In the genomic region with DNA sequence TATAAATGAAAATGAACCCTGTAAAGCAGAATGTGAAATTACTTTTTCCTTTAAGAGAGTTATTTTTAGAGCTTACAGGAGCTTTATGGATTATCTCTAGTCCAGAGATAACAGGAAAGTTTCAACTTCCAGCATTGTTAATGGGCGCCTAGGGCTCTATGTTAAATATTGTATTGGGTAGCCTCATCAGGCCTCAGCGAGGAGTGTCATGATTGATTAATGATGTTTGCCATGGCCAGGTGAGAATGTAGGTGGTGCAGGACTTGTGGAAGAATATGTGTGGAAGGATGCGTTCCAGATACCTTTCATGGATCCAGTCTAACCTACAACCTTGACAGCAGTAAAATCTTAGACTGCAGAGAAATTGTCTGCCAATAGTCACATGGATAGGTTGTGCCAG, we compare ENCODE assay signal across 29 cellular contexts. TPM values are rescaled to one million over a fixed set of nuclear protein-coding genes. Genes with fewer than 3 reads are reported as not detected.
DNase-seq lines count a peak whose midpoint lies in the region; ATAC-seq and TF ChIP-seq lines count a peak whose summit lies in the region.
"Had no signal": no experiment of that assay in that cellular context is flagged by ENCODE, and none has a peak within 500 bp of the region (broad histone marks: within the 10 kb centered on the region; RNA-seq: fewer than 3 reads in every experiment).

No MANE protein-coding gene starts in this region.

- DNase-seq in breast epithelium (ENCODE audit: low spot score in 2 of 2) (no peak), MCF 10A (ENCODE audit: unreplicated experiment) (no peak), adipocyte (ENCODE audit: low read depth) (no peak), osteoblast (ENCODE audit: insufficient read length, low spot score, missing footprints) (no peak), tibial artery (no peak), sciatic nerve (ENCODE audit: low spot score) (no peak), NCI-H2107 (lab: John Stamatoyannopoulos, UW) (no peak)
- DNase-seq: activated B cell treated with CpG ODN at 0.5 μM for 24 hours; activated CD4-positive, alpha-beta T cell treated with anti-CD3 and anti-CD28 coated beads, Interleukin-2, amount 50 U/mL, for 4 hours; activated naive CD4-positive, alpha-beta T cell treated with anti-CD3 and anti-CD28 coated beads, Interleukin-2, amount 10 ng/mL, durations not matched to agents 7 days and 5 days; amygdala; CD8-positive, alpha-beta memory T cell; GDM1; H7; Kasumi-1; kidney glomerular epithelial cell; NCI-H1930; NCI-H226; SHP77 treated with DMSO at 0.1 percent for 48 hours; stimulated activated CD4-positive, alpha-beta T cell treated with anti-CD3 and anti-CD28 coated beads, Interleukin-12 subunit alpha, Interleukin-12 subunit beta, amount 100 ng/mL, for 4 hours; stimulated activated CD4-positive, alpha-beta T cell treated with anti-CD3 and anti-CD28 coated beads, Interleukin-4, amount 100 ng/mL, for 4 hours; stimulated activated naive CD4-positive, alpha-beta T cell treated with Interleukin-2 at 50 U/mL for 16 hours; SW 1271; T1000 had no signal

- H3K9me3 Mint-ChIP-seq in MCF 10A (ENCODE audit: unreplicated experiment): no peaks in the 10 kb centered on the region
- H3K9me3 Mint-ChIP-seq: activated B cell treated with CpG ODN at 0.5 μM for 24 hours; dendritic cell treated with granulocyte-macrophage colony-stimulating factor and Interleukin-4, amounts not matched to agents 40 ng/mL and 50 ng/mL, for 4 days had no signal

- H3K79me2 ChIP-seq in osteoblast (ENCODE audit: insufficient read depth, low read length): no peaks in the 10 kb centered on the region

- no peak overlapping the region for H3K4me2 ChIP-seq in osteoblast (ENCODE audit: insufficient read depth, low read length)

- peaks cover 14% of the 10 kb centered on the region for H3K4me1 Mint-ChIP-seq in MCF 10A (ENCODE audit: insufficient read depth, unreplicated experiment)
- H3K4me1 Mint-ChIP-seq: activated B cell treated with CpG ODN at 0.5 μM for 24 hours; activated naive CD4-positive, alpha-beta T cell treated with anti-CD3 and anti-CD28 coated beads, Interleukin-2, amount 10 ng/mL, durations not matched to agents 7 days and 5 days; B cell; CD8-positive, alpha-beta memory T cell had no signal

- H3K4me3 Mint-ChIP-seq in MCF 10A (ENCODE audit: unreplicated experiment): no peak overlapping the region
- H3K4me3 Mint-ChIP-seq: activated B cell treated with CpG ODN at 0.5 μM for 24 hours; activated naive CD4-positive, alpha-beta T cell treated with anti-CD3 and anti-CD28 coated beads, Interleukin-2, amount 10 ng/mL, durations not matched to agents 7 days and 5 days; activated T-helper 1 cell treated with anti-CD3 and anti-CD28 coated beads, Interleukin-12 subunit alpha, Interleukin-12 subunit beta, Interleukin-2, Interleukin-4 antibody, amounts not matched to agents 30 ng/mL and 10 ng/mL and 1 ng/mL, durations not matched to agents 14 hours and 24 hours and 36 hours; B cell; CD8-positive, alpha-beta memory T cell; dendritic cell treated with granulocyte-macrophage colony-stimulating factor and Interleukin-4, amounts not matched to agents 40 ng/mL and 50 ng/mL, for 4 days had no signal

- no peaks in the 10 kb centered on the region for H3K27me3 Mint-ChIP-seq in MCF 10A (ENCODE audit: insufficient read depth, unreplicated experiment)
- H3K27me3 Mint-ChIP-seq: activated naive CD4-positive, alpha-beta T cell treated with anti-CD3 and anti-CD28 coated beads, Interleukin-2, amount 10 ng/mL, durations not matched to agents 7 days and 5 days; B cell; dendritic cell treated with granulocyte-macrophage colony-stimulating factor and Interleukin-4, amounts not matched to agents 40 ng/mL and 50 ng/mL, for 4 days had no signal

- no peak for TF ChIP-seq CTCF in breast epithelium (IDR thresholded peaks at IDR 0.05)
- TF ChIP-seq CTCF in MCF 10A (IDR thresholded peaks at IDR 0.05; ENCODE audit: unreplicated experiment): no peak
- TF ChIP-seq CTCF in osteoblast (IDR thresholded peaks at IDR 0.05; ENCODE audit: extremely low read depth, low read depth, low read length): no peak
- no peak for TF ChIP-seq CTCF in tibial artery (IDR thresholded peaks at IDR 0.05)

- CTCF ChIA-PET in MCF 10A (lab: Yijun Ruan, JAX): interaction anchor here (1.4 to 2.0 kb wide), 2 partner anchors 11 to 13 kb away, joined by 8 to 10 read pairs; no protein-coding TSS in a partner anchor

- H3K27ac Mint-ChIP-seq in MCF 10A (ENCODE audit: low read depth, unreplicated experiment): no peak overlapping the region
- H3K27ac Mint-ChIP-seq: activated B cell treated with CpG ODN at 0.5 μM for 24 hours; activated naive CD4-positive, alpha-beta T cell treated with anti-CD3 and anti-CD28 coated beads, Interleukin-2, amount 10 ng/mL, durations not matched to agents 7 days and 5 days; activated T-helper 1 cell treated with anti-CD3 and anti-CD28 coated beads, Interleukin-12 subunit alpha, Interleukin-12 subunit beta, Interleukin-2, Interleukin-4 antibody, amounts not matched to agents 30 ng/mL and 10 ng/mL and 1 ng/mL, durations not matched to agents 14 hours and 24 hours and 36 hours; B cell; CD8-positive, alpha-beta memory T cell; dendritic cell treated with granulocyte-macrophage colony-stimulating factor and Interleukin-4, amounts not matched to agents 40 ng/mL and 50 ng/mL, for 4 days had no signal

- TF ChIP-seq POLR2A in breast epithelium (IDR thresholded peaks at IDR 0.05): no peak

- no TSS peak for BruUV-seq in MCF 10A (replicated peaks; lab: Mats Ljungman, UMichigan)

- H2AFZ ChIP-seq in osteoblast (ENCODE audit: low read length): no peak overlapping the region

- H3K4me3 ChIP-seq in breast epithelium (no peak overlapping the region), adipocyte (ENCODE audit: low read length) (peak overlapping the region; percentile 48), osteoblast (ENCODE audit: insufficient read depth, low read length) (no peak overlapping the region), tibial artery (no peak overlapping the region)
- H3K4me3 ChIP-seq: cardiac muscle cell had no signal

- H3K27ac ChIP-seq in breast epithelium (peak overlapping the region; percentile 44 to 66), osteoblast (ENCODE audit: low read depth, low read length) (peak overlapping the region; percentile 66), tibial artery (peak overlapping the region; percentile 48 to 76)
- H3K27ac ChIP-seq: cardiac muscle cell had no signal

- H3K4me1 ChIP-seq in breast epithelium (peaks cover 0 to 2% of the 10 kb centered on the region in 2 donors), adipocyte (ENCODE audit: control insufficient read depth, insufficient read depth, low read length) (peaks cover 60% of the 10 kb centered on the region), osteoblast (ENCODE audit: insufficient read depth, low read length) (peaks cover 49% of the 10 kb centered on the region), tibial artery (peaks cover 0 to 74% (median 45%) of the 10 kb centered on the region in 4 donors)

- no peaks in the 10 kb centered on the region for H3K36me3 Mint-ChIP-seq in MCF 10A (ENCODE audit: insufficient read depth, unreplicated experiment)
- H3K36me3 Mint-ChIP-seq: activated naive CD4-positive, alpha-beta T cell treated with anti-CD3 and anti-CD28 coated beads, Interleukin-2, amount 10 ng/mL, durations not matched to agents 7 days and 5 days; CD8-positive, alpha-beta memory T cell had no signal

- H3K36me3 ChIP-seq in breast epithelium (no peaks in the 10 kb centered on the region), adipocyte (ENCODE audit: control insufficient read depth, insufficient read depth, low read length, severe bottlenecking) (no peaks in the 10 kb centered on the region), osteoblast (ENCODE audit: insufficient read depth, low read length) (no peaks in the 10 kb centered on the region), tibial artery (no peaks in the 10 kb centered on the region)
- H3K36me3 ChIP-seq: cardiac muscle cell had no signal

- no peak for ATAC-seq in sciatic nerve
- no peak for ATAC-seq in GM21367 (IDR thresholded peaks at IDR 0.05; ENCODE audit: unreplicated experiment)

- H3K27me3 ChIP-seq in breast epithelium (no peaks in the 10 kb centered on the region), adipocyte (replicated peaks; ENCODE audit: control insufficient read depth, insufficient read depth, low read length) (no peaks in the 10 kb centered on the region), osteoblast (ENCODE audit: insufficient read depth, low read length) (no peaks in the 10 kb centered on the region), tibial artery (no peaks in the 10 kb centered on the region)
- H3K27me3 ChIP-seq: cardiac muscle cell had no signal

- H4K20me1 ChIP-seq in osteoblast (ENCODE audit: insufficient read depth, low read length): no peaks in the 10 kb centered on the region

- intact Hi-C loops in breast epithelium (cut with DNase I; ENCODE audit: low total_unique reads): no loop called here
- intact Hi-C loops in MCF 10A (cut with micrococcal nuclease): no loop called here
- intact Hi-C loops in tibial artery (cut with DNase I; ENCODE audit: low total_unique reads): no loop called here
- intact Hi-C loops in sciatic nerve (cut with DNase I): no loop called here

- no peaks in the 10 kb centered on the region for H3K9me3 ChIP-seq in breast epithelium
- H3K9me3 ChIP-seq in adipocyte (ENCODE audit: control insufficient read depth, low read length): no peaks in the 10 kb centered on the region
- H3K9me3 ChIP-seq in osteoblast (ENCODE audit: low read depth, low read length): no peaks in the 10 kb centered on the region
- no peaks in the 10 kb centered on the region for H3K9me3 ChIP-seq in tibial artery

- peak overlapping the region; percentile 79 for H3K9ac ChIP-seq in adipocyte (ENCODE audit: low read length)

- POLR2A ChIA-PET in MCF 10A (lab: Yijun Ruan, JAX): interaction anchor here (1.0 kb wide), 1 partner anchor 17 kb away, joined by 3 read pairs; no protein-coding TSS in a partner anchor

RNA-seq across cellular contexts. Expression of a gene that starts 50.6 kb away (rescaled TPM):
- total RNA-seq in breast epithelium (10 to 100 TPM; 53.0 to 68.5 (median 56.3) TPM), MCF 10A (2022) (0.49 TPM in 1 of 2 replicates, not detected in the other), osteoblast (70.9 and 73.4 TPM in 2 replicates), sciatic nerve (17.5 TPM)
- total RNA-seq: B cell had no signal

Comparison
In these comparisons a context has a peak if more than half of its experiments do, and no peak if none do; other contexts are left out.
1. RNA of a gene that starts 50.6 kb away (total RNA-seq): 70.9 to 73.4 TPM in osteoblast, 53.0 to 68.5 TPM in breast epithelium and 17.5 TPM in sciatic nerve (single experiment); 0.49 TPM in MCF 10A; every median in the first group is over 10 times any median in the second.
2. Peak in every context shown above with its lines, with median percentiles within 50 percentile points of each other: H3K27ac ChIP-seq.